ENCODE assay signal across 22 cellular contexts in genomic region chr5:52947208-52947607, GRCh38. TPM values are rescaled to one million over a fixed set of nuclear protein-coding genes. Genes with fewer than 3 reads are reported as not detected.
A peak's percentile ranks its signal among the peaks of the same experiment; 100 is the strongest.
DNase-seq lines count a peak whose midpoint lies in the region; TF ChIP-seq lines count a peak whose summit lies in the region.
"Had no signal": no experiment of that assay in that cellular context is flagged by ENCODE, and none has a peak within 500 bp of the region (broad histone marks: within the 10 kb centered on the region; RNA-seq: fewer than 3 reads in every experiment).

No MANE protein-coding gene starts in this region.

- H3K27me3 ChIP-seq in fibroblast of lung (ENCODE audit: control insufficient read depth, insufficient read depth, low read length) (no peaks in the 10 kb centered on the region), sigmoid colon (no peaks in the 10 kb centered on the region), neural progenitor cell (no peaks in the 10 kb centered on the region)
- H3K27me3 ChIP-seq: tibial artery had no signal

- H3K9ac ChIP-seq in fibroblast of lung (ENCODE audit: insufficient read depth, low read length) (no peak overlapping the region), neural progenitor cell (no peak overlapping the region)

- H3K9me3 ChIP-seq in fibroblast of lung (ENCODE audit: control insufficient read depth, insufficient read depth, low read depth, low read length) (no peaks in the 10 kb centered on the region), sigmoid colon (no peaks in the 10 kb centered on the region), neural progenitor cell (ENCODE audit: low read depth) (no peaks in the 10 kb centered on the region)
- H3K9me3 ChIP-seq: tibial artery had no signal

- H3K4me2 ChIP-seq in fibroblast of lung (ENCODE audit: extremely low read depth, insufficient read depth, low read length): peak overlapping the region; percentile 23
- H3K4me2 ChIP-seq in neural progenitor cell: no peak overlapping the region

- H3K79me2 ChIP-seq in fibroblast of lung (ENCODE audit: control insufficient read depth, insufficient read depth, low read length) (no peaks in the 10 kb centered on the region), neural progenitor cell (ENCODE audit: low read depth) (no peaks in the 10 kb centered on the region)

- H3K27ac Mint-ChIP-seq in activated CD4-positive, alpha-beta T cell treated with anti-CD3 and anti-CD28 coated beads, Interleukin-2, amount 10 ng/mL, durations not matched to agents 7 days and 5 days: no peak overlapping the region
- no peak overlapping the region for H3K27ac Mint-ChIP-seq in neural progenitor cell
- H3K27ac Mint-ChIP-seq in activated T-cell treated with anti-CD3 and anti-CD28 coated beads, Interleukin-2, amount 50 U/mL, for 24 hours: no peak overlapping the region
- H3K27ac Mint-ChIP-seq: activated naive CD8-positive, alpha-beta T cell treated with anti-CD3 and anti-CD28 coated beads, Interleukin-2, amount 50 U/mL, for 24 hours; memory B cell; naive thymus-derived CD8-positive, alpha-beta T cell; T-cell had no signal

- 63 to 67% methylated on average over 4 of the region's 4 CpGs for WGBS in sigmoid colon, 2 donors

- no peak for TF ChIP-seq EP300 in sigmoid colon (IDR thresholded peaks at IDR 0.05)

- POLR2A ChIA-PET in activated CD4-positive, alpha-beta T cell treated with anti-CD3 and anti-CD28 coated beads, Interleukin-2, amount 10 ng/mL, durations not matched to agents 7 days and 5 days (lab: Charles Lee): no interaction called here

- no peaks in the 10 kb centered on the region for H3K36me3 ChIP-seq in fibroblast of lung (ENCODE audit: control insufficient read depth, insufficient read depth, low read length)
- peaks cover 0 to 35% (median under 1%) of the 10 kb centered on the region in 4 donors for H3K36me3 ChIP-seq in sigmoid colon
- no peaks in the 10 kb centered on the region for H3K36me3 ChIP-seq in neural progenitor cell

- CTCF ChIA-PET in activated CD4-positive, alpha-beta T cell treated with anti-CD3 and anti-CD28 coated beads, Interleukin-2, amount 10 ng/mL, durations not matched to agents 7 days and 5 days (lab: Charles Lee): interaction anchor here (2.3 to 4.9 kb wide), 3 partner anchors 32 to 150 kb away, joined by 8 to 48 read pairs (median 37); no protein-coding TSS in a partner anchor

- H3K27me3 Mint-ChIP-seq in activated CD4-positive, alpha-beta T cell treated with anti-CD3 and anti-CD28 coated beads, Interleukin-2, amount 10 ng/mL, durations not matched to agents 7 days and 5 days: no peaks in the 10 kb centered on the region
- H3K27me3 Mint-ChIP-seq in neural progenitor cell (ENCODE audit: insufficient read depth, low read depth): peaks cover 2% of the 10 kb centered on the region
- H3K27me3 Mint-ChIP-seq in activated T-cell treated with anti-CD3 and anti-CD28 coated beads, Interleukin-2, amount 50 U/mL, for 24 hours: no peaks in the 10 kb centered on the region
- H3K27me3 Mint-ChIP-seq: naive thymus-derived CD8-positive, alpha-beta T cell; T-cell had no signal

- H3K4me1 ChIP-seq in fibroblast of lung (ENCODE audit: control insufficient read depth, extremely low read depth, insufficient read depth, low read length) (peaks cover 7% of the 10 kb centered on the region), sigmoid colon (peaks cover 0 to 79% (median 59%) of the 10 kb centered on the region in 4 donors), neural progenitor cell (no peaks in the 10 kb centered on the region)

- DNase-seq in HCEC 1CT (peak; percentile 23), NCI-H2081 treated with DMSO at 0.1 percent for 48 hours (lab: John Stamatoyannopoulos, UW) (peak; percentile 1), fibroblast of lung (ENCODE audit: low read depth in 2 of 2) (peak in 1 of 2 donors; percentile 23), sigmoid colon (peak; percentile 68), neural progenitor cell (ENCODE audit: low spot score) (no peak)
- DNase-seq in activated CD4-positive, alpha-beta T cell treated with anti-CD3 and anti-CD28 coated beads, Interleukin-2, amount 10 ng/mL, durations not matched to agents 7 days and 5 days: no peak
- DNase-seq in activated T-cell treated with anti-CD3 and anti-CD28 coated beads, Interleukin-2, amount 50 U/mL, for 24 hours: no peak
- DNase-seq: activated CD8-positive, alpha-beta memory T cell treated with anti-CD3 and anti-CD28 coated beads, Interleukin-2, amount 50 U/mL, for 48 hours; activated effector memory CD4-positive, alpha-beta T cell treated with anti-CD3 and anti-CD28 coated beads, Interleukin-2, amount 50 U/mL, for 16 hours; activated naive CD8-positive, alpha-beta T cell treated with anti-CD3 and anti-CD28 coated beads, Interleukin-2, amount 50 U/mL, for 24 hours; CD8-positive, alpha-beta memory T cell; hypothalamus; KG1; kidney glomerular epithelial cell; naive thymus-derived CD8-positive, alpha-beta T cell; NCI-H1048; NCI-H2107; stimulated activated naive CD8-positive, alpha-beta T cell treated with anti-CD3 and anti-CD28 coated beads, Interleukin-15, Interleukin-2, amounts not matched to agents 100 U/mL and 50 U/mL, for 24 hours; T-cell; tibial artery had no signal

- no peaks in the 10 kb centered on the region for H3K9me3 Mint-ChIP-seq in activated CD4-positive, alpha-beta T cell treated with anti-CD3 and anti-CD28 coated beads, Interleukin-2, amount 10 ng/mL, durations not matched to agents 7 days and 5 days
- peaks cover 4% of the 10 kb centered on the region for H3K9me3 Mint-ChIP-seq in neural progenitor cell
- no peaks in the 10 kb centered on the region for H3K9me3 Mint-ChIP-seq in activated T-cell treated with anti-CD3 and anti-CD28 coated beads, Interleukin-2, amount 50 U/mL, for 24 hours
- H3K9me3 Mint-ChIP-seq: activated naive CD8-positive, alpha-beta T cell treated with anti-CD3 and anti-CD28 coated beads, Interleukin-2, amount 50 U/mL, for 24 hours; CD8-positive, alpha-beta memory T cell; memory B cell; naive thymus-derived CD8-positive, alpha-beta T cell; T-cell had no signal

- H3K27ac ChIP-seq in fibroblast of lung (ENCODE audit: insufficient read depth, low read length): no peak overlapping the region
- peak overlapping the region; percentile 63 to 79 (median 73) for H3K27ac ChIP-seq in sigmoid colon
- H3K27ac ChIP-seq in neural progenitor cell: no peak overlapping the region

- no peak overlapping the region for H3K4me3 ChIP-seq in fibroblast of lung (replicated peaks in 1 of 4; ENCODE audit: control extremely low read depth in 1 of 4, insufficient read depth in 1 of 4, low read depth in 3 of 4, low read length in 4 of 4)
- no peak overlapping the region for H3K4me3 ChIP-seq in sigmoid colon
- no peak overlapping the region for H3K4me3 ChIP-seq in neural progenitor cell
- H3K4me3 ChIP-seq: coronary artery, tibial artery had no signal

- TF ChIP-seq CTCF in fibroblast of lung (conservative IDR thresholded peaks at IDR 0.05 in 1 of 2, IDR thresholded peaks at IDR 0.05 in 1 of 2; ENCODE audit: low read depth in 1 of 2, low read length in 2 of 2) (no peak), sigmoid colon (IDR thresholded peaks at IDR 0.05) (no peak), neural progenitor cell (IDR thresholded peaks at IDR 0.05) (no peak)

- intact Hi-C loops in sigmoid colon (cut with DNase I): loop anchor here (5.0 to 10.0 kb wide), 2 partner anchors 40 to 1278 kb away; partner anchors contain the start of gene ITGA2

- H4K20me1 ChIP-seq in fibroblast of lung (ENCODE audit: control insufficient read depth, extremely low read depth, insufficient read depth, low read length) (no peaks in the 10 kb centered on the region), neural progenitor cell (ENCODE audit: low read depth) (no peaks in the 10 kb centered on the region)

- H2AFZ ChIP-seq in fibroblast of lung (ENCODE audit: low read length) (no peak overlapping the region), neural progenitor cell (replicated peaks) (no peak overlapping the region)

- H3K4me3 Mint-ChIP-seq in activated CD4-positive, alpha-beta T cell treated with anti-CD3 and anti-CD28 coated beads, Interleukin-2, amount 10 ng/mL, durations not matched to agents 7 days and 5 days: no peak overlapping the region
- H3K4me3 Mint-ChIP-seq in neural progenitor cell: no peak overlapping the region
- H3K4me3 Mint-ChIP-seq in activated T-cell treated with anti-CD3 and anti-CD28 coated beads, Interleukin-2, amount 50 U/mL, for 24 hours: no peak overlapping the region
- H3K4me3 Mint-ChIP-seq: activated naive CD8-positive, alpha-beta T cell treated with anti-CD3 and anti-CD28 coated beads, Interleukin-2, amount 50 U/mL, for 24 hours; CD8-positive, alpha-beta memory T cell; memory B cell; naive thymus-derived CD8-positive, alpha-beta T cell; T-cell had no signal

- peaks cover 25% of the 10 kb centered on the region for H3K4me1 Mint-ChIP-seq in activated CD4-positive, alpha-beta T cell treated with anti-CD3 and anti-CD28 coated beads, Interleukin-2, amount 10 ng/mL, durations not matched to agents 7 days and 5 days
- H3K4me1 Mint-ChIP-seq in neural progenitor cell: no peaks in the 10 kb centered on the region
- peaks cover 24% of the 10 kb centered on the region for H3K4me1 Mint-ChIP-seq in activated T-cell treated with anti-CD3 and anti-CD28 coated beads, Interleukin-2, amount 50 U/mL, for 24 hours (ENCODE audit: low read depth)

- no peak for TF ChIP-seq POLR2A in sigmoid colon (IDR thresholded peaks at IDR 0.05)

- H3K36me3 Mint-ChIP-seq in activated CD4-positive, alpha-beta T cell treated with anti-CD3 and anti-CD28 coated beads, Interleukin-2, amount 10 ng/mL, durations not matched to agents 7 days and 5 days (ENCODE audit: low read depth): no peaks in the 10 kb centered on the region
- H3K36me3 Mint-ChIP-seq in neural progenitor cell: no peaks in the 10 kb centered on the region
- no peaks in the 10 kb centered on the region for H3K36me3 Mint-ChIP-seq in activated T-cell treated with anti-CD3 and anti-CD28 coated beads, Interleukin-2, amount 50 U/mL, for 24 hours (ENCODE audit: low read depth)
- H3K36me3 Mint-ChIP-seq: memory B cell, T-cell had no signal

- no peaks in the 10 kb centered on the region for H3F3A ChIP-seq in neural progenitor cell (ENCODE audit: low read depth)

RNA-seq across cellular contexts. Expression of gene ITGA2, which starts 41.9 kb away (rescaled TPM):
- total RNA-seq in fibroblast of lung (50.1 and 75.5 TPM in 2 replicates), sigmoid colon (1 to 10 TPM in 3 of 4 donors, under 1 TPM in 1; 0.99 to 1.9 (median 1.5) TPM), neural progenitor cell (ENCODE audit: low replicate concordance) (2.5 and 2.6 TPM in 2 replicates)
- polyA plus RNA-seq in fibroblast of lung (9.4 and 32.9 TPM in 2 replicates), sigmoid colon (1 to 10 TPM in 1 of 3 donors, under 1 TPM in 2; 0.60 to 4.9 (median 0.69) TPM)
- 6.2 and 20.8 TPM in 2 replicates for polyA plus RNA-seq in fibroblast of lung (2012)
- polyA minus RNA-seq in fibroblast of lung (ENCODE audit: low replicate concordance): 15.9 and 34.7 TPM in 2 replicates
- 1 to 10 TPM; 3.9 to 4.0 TPM for total RNA-seq in activated CD4-positive, alpha-beta T cell treated with anti-CD3 and anti-CD28 coated beads, Interleukin-2, amount 10 ng/mL, durations not matched to agents 7 days and 5 days
- total RNA-seq: naive thymus-derived CD8-positive, alpha-beta T cell had no signal

Comparison
In these comparisons a context has a peak if more than half of its experiments do, and no peak if none do; other contexts are left out.
1. DNase-seq: peak in HCEC 1CT (single experiment), NCI-H2081 treated with DMSO at 0.1 percent for 48 hours (single experiment) and sigmoid colon (single experiment); none in activated CD4-positive, alpha-beta T cell treated with anti-CD3 and anti-CD28 coated beads, Interleukin-2, amount 10 ng/mL, durations not matched to agents 7 days and 5 days (single experiment), neural progenitor cell (single experiment) and activated T-cell treated with anti-CD3 and anti-CD28 coated beads, Interleukin-2, amount 50 U/mL, for 24 hours (single experiment).
2. H3K27ac ChIP-seq: peak in sigmoid colon (4 of 4); none in fibroblast of lung (single experiment) and neural progenitor cell (single experiment).
3. RNA of gene ITGA2, which starts 41.9 kb away (total RNA-seq): 50.1 to 75.5 TPM in fibroblast of lung; 3.9 to 4.0 TPM in activated CD4-positive, alpha-beta T cell treated with anti-CD3 and anti-CD28 coated beads, Interleukin-2, amount 10 ng/mL, durations not matched to agents 7 days and 5 days, 2.5 to 2.6 TPM in neural progenitor cell and 0.99 to 1.9 TPM in sigmoid colon; every median in the first group is over 10 times any median in the second.